Comparison of ENCODE assay signal across 9 cellular contexts in genomic region chr22:45009881-45010531, GRCh38. TPM values are rescaled to one million over a fixed set of nuclear protein-coding genes. Genes with fewer than 3 reads are reported as not detected.
DNase-seq lines count a peak whose midpoint lies in the region; ATAC-seq and TF ChIP-seq lines count a peak whose summit lies in the region.
"Had no signal": no experiment of that assay in that cellular context is flagged by ENCODE, and none has a peak within 500 bp of the region (broad histone marks: within the 10 kb centered on the region; RNA-seq: fewer than 3 reads in every experiment).

Gene PHF21B (minus strand): TSS chr22:45010005. CDS start chr22:45009549, 456 bp downstream.

- H4K20me1 ChIP-seq in OCI-LY3 (ENCODE audit: insufficient read depth, low read length): peaks cover 14% of the 10 kb centered on the region; the same call in 1 of the 2 replicates

- H3K4me3 ChIP-seq in GM12865 (ENCODE audit: low read depth, low read length) (peak within 1 kb of the TSS; percentile 58), OCI-LY3 (ENCODE audit: low read length) (peak within 1 kb of the TSS; percentile 94), breast epithelium (peak within 1 kb of the TSS; percentile 39 to 74 (median 62))

- H3K27me3 ChIP-seq in OCI-LY3 (ENCODE audit: low read depth, low read length) (no peaks in the 10 kb centered on the region), breast epithelium (peaks cover 3 to 34% of the 10 kb centered on the region in 2 donors)

- H3K36me3 ChIP-seq in OCI-LY3 (replicated peaks; ENCODE audit: low read depth, low read length): no peaks in the 10 kb centered on the region
- no peaks in the 10 kb centered on the region for H3K36me3 ChIP-seq in breast epithelium

- peaks cover 41% of the 10 kb centered on the region for H3K79me2 ChIP-seq in OCI-LY3 (ENCODE audit: low read length)

- H3K9ac ChIP-seq in OCI-LY3 (ENCODE audit: low read length): peak within 1 kb of the TSS; percentile 84

- no peak for TF ChIP-seq POLR2A in breast epithelium (IDR thresholded peaks at IDR 0.05)

- ATAC-seq in GM21529 (IDR thresholded peaks at IDR 0.05; ENCODE audit: unreplicated experiment) (no peak), HG03159 (IDR thresholded peaks at IDR 0.05; ENCODE audit: unreplicated experiment) (no peak)

- no peaks in the 10 kb centered on the region for H3K9me3 ChIP-seq in OCI-LY3 (ENCODE audit: insufficient read depth, low read length)
- no peaks in the 10 kb centered on the region for H3K9me3 ChIP-seq in breast epithelium

- H2AFZ ChIP-seq in OCI-LY3 (ENCODE audit: low read depth, low read length): peak within 1 kb of the TSS; percentile 61

- H3K27ac ChIP-seq in 22Rv1 (peak within 1 kb of the TSS; percentile 63), OCI-LY3 (ENCODE audit: low read length) (peak within 1 kb of the TSS; percentile 23), breast epithelium (peak within 1 kb of the TSS in 1 of 2 donors; percentile 43)

- peak within 1 kb of the TSS; percentile 62 for H3K4me2 ChIP-seq in OCI-LY3 (ENCODE audit: low read length)

- intact Hi-C loops in breast epithelium (cut with DNase I; ENCODE audit: low total_unique reads): no loop called here

- DNase-seq in GM12865 (ENCODE audit: low read depth) (peak; percentile 40), breast epithelium (ENCODE audit: low spot score in 2 of 2) (no peak), islet precursor cell (peak; percentile 89)
- DNase-seq in stimulated activated CD8-positive, alpha-beta memory T cell treated with anti-CD3 and anti-CD28 coated beads, Interleukin-15, amount 100 ng/mL, for 48 hours (ENCODE audit: low read depth in 2 of 2): peak; percentile 23 to 36

- H3K4me1 ChIP-seq in OCI-LY3 (ENCODE audit: low read length) (peaks cover 4% of the 10 kb centered on the region), breast epithelium (peaks cover 0 to 10% of the 10 kb centered on the region in 2 donors)

- no peak; the same call in 1 of the 2 replicates for TF ChIP-seq CTCF in 22Rv1 (IDR thresholded peaks at IDR 0.05)
- no peak for TF ChIP-seq CTCF in GM12865 (IDR thresholded peaks at IDR 0.05; ENCODE audit: insufficient read depth, low read depth, low read length, missing control alignments)
- no peak for TF ChIP-seq CTCF in OCI-LY3 (IDR thresholded peaks at IDR 0.05; ENCODE audit: low read depth, low read length)
- TF ChIP-seq CTCF in breast epithelium (IDR thresholded peaks at IDR 0.05): no peak

RNA-seq across cellular contexts. Expression of gene PHF21B, which starts in this region (rescaled TPM):
- total RNA-seq in breast epithelium: 1 to 10 TPM in 2 of 3 donors, not detected in 1; 3.6 to 4.1 TPM
- total RNA-seq: pulmonary artery endothelial cell had no signal

Comparison
In these comparisons a context has a peak if more than half of its experiments do, and no peak if none do; other contexts are left out.
1. DNase-seq: peak in GM12865 (single experiment), islet precursor cell (single experiment) and stimulated activated CD8-positive, alpha-beta memory T cell treated with anti-CD3 and anti-CD28 coated beads, Interleukin-15, amount 100 ng/mL, for 48 hours (2 of 2); none in breast epithelium (0 of 2).
2. Peak in every context shown above with its lines, with median percentiles within 50 percentile points of each other: H3K4me3 ChIP-seq.